ENCODE assay signal across 14 cellular contexts in the genomic region with DNA sequence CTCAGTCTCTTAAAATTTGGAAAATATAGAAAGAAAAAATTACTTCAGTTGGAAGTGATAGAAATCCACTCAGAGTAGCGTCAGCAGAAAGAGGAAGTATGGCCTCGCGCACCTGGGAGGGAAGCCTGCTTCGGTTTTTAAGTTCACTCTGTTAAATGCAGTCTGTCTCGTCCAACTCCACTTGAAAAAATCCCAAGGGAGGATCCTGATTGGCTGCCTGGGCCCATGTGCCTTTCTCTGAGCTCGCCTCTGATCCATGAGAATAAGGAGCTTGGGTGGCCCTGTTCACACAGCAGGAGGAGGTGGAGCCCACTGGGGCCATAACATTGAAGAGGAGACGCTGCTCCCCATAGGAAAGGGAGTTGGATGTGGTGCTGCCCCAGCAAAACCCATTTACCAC.
A peak's percentile ranks its signal among the peaks of the same experiment; 100 is the strongest.
DNase-seq lines count a peak whose midpoint lies in the region; ATAC-seq and TF ChIP-seq lines count a peak whose summit lies in the region.
"Had no signal": no experiment of that assay in that cellular context is flagged by ENCODE, and none has a peak within 500 bp of the region (broad histone marks: within the 10 kb centered on the region; RNA-seq: fewer than 3 reads in every experiment).

No MANE protein-coding gene starts in this region.

- H3K4me3 Mint-ChIP-seq in memory B cell: peak overlapping the region; percentile 71
- H3K4me3 Mint-ChIP-seq: activated CD4-positive, alpha-beta T cell treated with anti-CD3 and anti-CD28 coated beads, Interleukin-2, amount 10 ng/mL, durations not matched to agents 7 days and 5 days; neural crest cell had no signal

- H3K9me3 Mint-ChIP-seq in memory B cell: no peaks in the 10 kb centered on the region
- H3K9me3 Mint-ChIP-seq: activated CD4-positive, alpha-beta T cell treated with anti-CD3 and anti-CD28 coated beads, Interleukin-2, amount 10 ng/mL, durations not matched to agents 7 days and 5 days; neural crest cell had no signal

- TF ChIP-seq CTCF in HL-60 (IDR thresholded peaks at IDR 0.05; ENCODE audit: insufficient read depth, low read length): no peak

- H3K4me1 Mint-ChIP-seq in memory B cell: peaks cover 6% of the 10 kb centered on the region
- H3K4me1 Mint-ChIP-seq: activated CD4-positive, alpha-beta T cell treated with anti-CD3 and anti-CD28 coated beads, Interleukin-2, amount 10 ng/mL, durations not matched to agents 7 days and 5 days; neural crest cell had no signal

- H3K27ac Mint-ChIP-seq in memory B cell: peak overlapping the region; percentile 49
- H3K27ac Mint-ChIP-seq: activated CD4-positive, alpha-beta T cell treated with anti-CD3 and anti-CD28 coated beads, Interleukin-2, amount 10 ng/mL, durations not matched to agents 7 days and 5 days had no signal

- peak; percentile 27 for DNase-seq in DMS79 treated with DMSO at 0.1 percent for 48 hours (lab: John Stamatoyannopoulos, UW)
- no peak for DNase-seq in DMS79 (lab: John Stamatoyannopoulos, UW)
- peak; percentile 14 to 71 for DNase-seq in HL-60 (ENCODE audit: low read depth in 1 of 2, low spot score in 1 of 2)
- DNase-seq in OCI-M1 (lab: John Stamatoyannopoulos, UW): peak; percentile 57
- DNase-seq in memory B cell (ENCODE audit: low spot score in 2 of 2): peak; percentile 35 to 41
- no peak for DNase-seq in NCI-H526 treated with DMSO at 0.1 percent for 48 hours (lab: John Stamatoyannopoulos, UW)
- no peak for DNase-seq in retina
- DNase-seq: activated CD4-positive, alpha-beta T cell treated with anti-CD3 and anti-CD28 coated beads, Interleukin-2, amount 10 ng/mL, durations not matched to agents 7 days and 5 days; activated effector memory CD4-positive, alpha-beta T cell treated with anti-CD3 and anti-CD28 coated beads, Interleukin-2, amount 50 U/mL, for 16 hours; NCI-H146; Right ventricle myocardium superior had no signal

- no peaks in the 10 kb centered on the region for H3K27me3 Mint-ChIP-seq in memory B cell
- H3K27me3 Mint-ChIP-seq: activated CD4-positive, alpha-beta T cell treated with anti-CD3 and anti-CD28 coated beads, Interleukin-2, amount 10 ng/mL, durations not matched to agents 7 days and 5 days had no signal

- no peak overlapping the region for H3K27ac ChIP-seq in HL-60 (replicated peaks)

- peak; percentile 89 for ATAC-seq in memory B cell (ENCODE audit: low read depth)
- no peak for ATAC-seq in HG02973 (IDR thresholded peaks at IDR 0.05; ENCODE audit: unreplicated experiment)

- peaks cover 1% of the 10 kb centered on the region for H3K36me3 Mint-ChIP-seq in memory B cell

- no peak overlapping the region for H3K4me3 ChIP-seq in HL-60 (replicated peaks; ENCODE audit: insufficient read depth, low read length)
- H3K4me3 ChIP-seq: smooth muscle cell had no signal

- no peaks in the 10 kb centered on the region for H3K27me3 ChIP-seq in HL-60 (ENCODE audit: insufficient read depth, poor library complexity, severe bottlenecking)

Comparison
In these comparisons a context has a peak if more than half of its experiments do, and no peak if none do; other contexts are left out.
1. DNase-seq: peak in DMS79 treated with DMSO at 0.1 percent for 48 hours (single experiment), HL-60 (2 of 2), OCI-M1 (single experiment) and memory B cell (2 of 2); none in DMS79 (single experiment), NCI-H526 treated with DMSO at 0.1 percent for 48 hours (single experiment) and retina (single experiment).